ENCODE assay signal across 13 cellular contexts in genomic region chr1:171220551-171221175, GRCh38. TPM values are rescaled to one million over a fixed set of nuclear protein-coding genes. Genes with fewer than 3 reads are reported as not detected.
DNase-seq lines count a peak whose midpoint lies in the region; ATAC-seq, FAIRE-seq and TF ChIP-seq lines count a peak whose summit lies in the region.
"Had no signal": no experiment of that assay in that cellular context is flagged by ENCODE, and none has a peak within 500 bp of the region (broad histone marks: within the 10 kb centered on the region; RNA-seq: fewer than 3 reads in every experiment).

No MANE protein-coding gene starts in this region.

- no peaks in the 10 kb centered on the region for H3K79me2 ChIP-seq in astrocyte (ENCODE audit: insufficient read depth, low read length)

- peak overlapping the region; percentile 99 for H3K27ac Mint-ChIP-seq in astrocyte (ENCODE audit: unreplicated experiment)
- H3K27ac Mint-ChIP-seq: immature natural killer cell had no signal

- H3K27me3 ChIP-seq in astrocyte (ENCODE audit: insufficient read depth, low read length) (no peaks in the 10 kb centered on the region), psoas muscle (ENCODE audit: insufficient read depth in 3 of 3, low read length in 2 of 3) (no peaks in the 10 kb centered on the region)

- H3K9me3 ChIP-seq in astrocyte (ENCODE audit: insufficient read depth, low read depth, low read length) (no peaks in the 10 kb centered on the region), psoas muscle (no peaks in the 10 kb centered on the region)

- H3K27me3 Mint-ChIP-seq in astrocyte (ENCODE audit: low read depth, unreplicated experiment): no peaks in the 10 kb centered on the region
- H3K27me3 Mint-ChIP-seq in activated T-cell treated with anti-CD3 and anti-CD28 coated beads, Interleukin-2, amount 50 U/mL, for 4 hours (ENCODE audit: low read depth): no peaks in the 10 kb centered on the region

- peak overlapping the region; percentile 82 for H3K4me2 ChIP-seq in astrocyte (ENCODE audit: low read length)

- DNase-seq in EL (peak; percentile 35), astrocyte (ENCODE audit: low read depth) (peak; percentile 65), left cardiac atrium (no peak), psoas muscle (no peak), HPDE6-E6E7 (ENCODE audit: extremely low spot score) (no peak), NCI-H2196 (lab: John Stamatoyannopoulos, UW; ENCODE audit: unreplicated experiment) (no peak)
- no peak for DNase-seq in activated T-cell treated with anti-CD3 and anti-CD28 coated beads, Interleukin-2, amount 50 U/mL, for 4 hours
- DNase-seq: activated effector memory CD4-positive, alpha-beta T cell treated with Interleukin-2 at 50 U/mL for 16 hours; immature natural killer cell; NCI-H1105; SW 1271 had no signal

- no peaks in the 10 kb centered on the region for H3K9me3 Mint-ChIP-seq in astrocyte (ENCODE audit: unreplicated experiment)
- no peaks in the 10 kb centered on the region for H3K9me3 Mint-ChIP-seq in activated T-cell treated with anti-CD3 and anti-CD28 coated beads, Interleukin-2, amount 50 U/mL, for 4 hours
- H3K9me3 Mint-ChIP-seq: immature natural killer cell had no signal

- peak overlapping the region; percentile 79 for H3K9ac ChIP-seq in astrocyte (ENCODE audit: low read length)

- peaks cover 42% of the 10 kb centered on the region for H3K4me1 Mint-ChIP-seq in astrocyte (ENCODE audit: low read depth, unreplicated experiment)
- no peaks in the 10 kb centered on the region for H3K4me1 Mint-ChIP-seq in activated T-cell treated with anti-CD3 and anti-CD28 coated beads, Interleukin-2, amount 50 U/mL, for 4 hours (ENCODE audit: low read depth)
- H3K4me1 Mint-ChIP-seq: immature natural killer cell had no signal

- no peak for FAIRE-seq in astrocyte (lab: Jason Lieb, UNC)

- intact Hi-C loops in left cardiac atrium (cut with DNase I): loop anchor here (10.0 kb wide), 3 partner anchors 106 to 256 kb away; no protein-coding TSS in a partner anchor
- intact Hi-C loops in psoas muscle (cut with DNase I): loop anchor here in 1 of 2 donors (5.0 kb wide), 1 partner anchor 428 kb away; no protein-coding TSS in a partner anchor

- TF ChIP-seq CTCF in astrocyte (IDR thresholded peaks at IDR 0.05; ENCODE audit: insufficient read depth, low read depth, low read length) (no peak), psoas muscle (IDR thresholded peaks at IDR 0.05) (no peak)

- H3K4me3 ChIP-seq in astrocyte (ENCODE audit: insufficient read depth, low read depth, low read length): peak overlapping the region; percentile 47
- H3K4me3 ChIP-seq in psoas muscle: no peak overlapping the region

- H3K4me3 Mint-ChIP-seq in astrocyte (ENCODE audit: unreplicated experiment): peak overlapping the region; percentile 77
- H3K4me3 Mint-ChIP-seq in activated T-cell treated with anti-CD3 and anti-CD28 coated beads, Interleukin-2, amount 50 U/mL, for 4 hours: no peak overlapping the region
- H3K4me3 Mint-ChIP-seq: CD14-positive monocyte, immature natural killer cell had no signal

- 25 to 33% (median 30%) methylated on average over 13 of the region's 13 CpGs for WGBS in psoas muscle, 3 donors

- H3K4me1 ChIP-seq in astrocyte (ENCODE audit: insufficient read depth, low read length) (peaks cover 30% of the 10 kb centered on the region), psoas muscle (peaks cover 2% of the 10 kb centered on the region)

- H3K36me3 ChIP-seq in astrocyte (ENCODE audit: insufficient read depth, low read length) (no peaks in the 10 kb centered on the region), psoas muscle (ENCODE audit: insufficient read depth in 1 of 2, low read depth in 1 of 2) (no peaks in the 10 kb centered on the region)

- H3K36me3 Mint-ChIP-seq in astrocyte (ENCODE audit: low read depth, unreplicated experiment): no peaks in the 10 kb centered on the region
- no peaks in the 10 kb centered on the region for H3K36me3 Mint-ChIP-seq in activated T-cell treated with anti-CD3 and anti-CD28 coated beads, Interleukin-2, amount 50 U/mL, for 4 hours (ENCODE audit: insufficient read depth)
- H3K36me3 Mint-ChIP-seq: CD14-positive monocyte, immature natural killer cell had no signal

- peak; percentile 54 to 85 for ATAC-seq in left cardiac atrium
- no peak for ATAC-seq in psoas muscle
- no peak for ATAC-seq in activated T-cell treated with anti-CD3 and anti-CD28 coated beads, Interleukin-2, amount 50 U/mL, for 4 hours
- no peak for ATAC-seq in GM18868 (IDR thresholded peaks at IDR 0.05; ENCODE audit: unreplicated experiment)

- peak overlapping the region; percentile 16 for H2AFZ ChIP-seq in astrocyte (ENCODE audit: low read depth, low read length)

- no peaks in the 10 kb centered on the region for H4K20me1 ChIP-seq in astrocyte (ENCODE audit: insufficient read depth, low read length)

- H3K27ac ChIP-seq in astrocyte (ENCODE audit: low read depth, low read length): peak overlapping the region; percentile 93
- H3K27ac ChIP-seq in psoas muscle: peak overlapping the region; percentile 36

RNA-seq across cellular contexts. Expression of gene FMO1, which starts 27.6 kb away (rescaled TPM):
- total RNA-seq in astrocyte (not detected in 2 replicates), left cardiac atrium (under 1 TPM in 1 of 2 donors, not detected in 1; 0.62 TPM), psoas muscle (under 1 TPM in 2 of 4 donors, not detected in 2; 0.30 TPM)
- under 1 TPM in 2 of 3 donors, not detected in 1; 0.03 to 0.19 TPM for polyA plus RNA-seq in psoas muscle
- total RNA-seq in activated T-cell treated with anti-CD3 and anti-CD28 coated beads, Interleukin-2, amount 50 U/mL, for 4 hours: not detected
- polyA plus RNA-seq: CD14-positive monocyte, immature natural killer cell had no signal

RNA-seq across cellular contexts. Expression of gene FMO2, which starts 35.6 kb away (rescaled TPM):
- total RNA-seq in astrocyte: not detected in 2 replicates
- 10 to 100 TPM; 41.7 to 64.3 TPM for total RNA-seq in left cardiac atrium
- total RNA-seq in psoas muscle: 10 to 100 TPM; 16.3 to 54.1 (median 17.8) TPM
- polyA plus RNA-seq in psoas muscle: 10 to 100 TPM in 1 of 3 donors, 1 to 10 TPM in 2; 6.9 to 17.2 (median 9.4) TPM
- under 1 TPM in 2 of 3 donors, not detected in 1; 0.27 to 0.34 TPM for total RNA-seq in activated T-cell treated with anti-CD3 and anti-CD28 coated beads, Interleukin-2, amount 50 U/mL, for 4 hours
- polyA plus RNA-seq: CD14-positive monocyte, immature natural killer cell had no signal

Comparison
In these comparisons a context has a peak if more than half of its experiments do, and no peak if none do; other contexts are left out.
1. DNase-seq: peak in EL (single experiment) and astrocyte (single experiment); none in left cardiac atrium (single experiment), psoas muscle (0 of 2), activated T-cell treated with anti-CD3 and anti-CD28 coated beads, Interleukin-2, amount 50 U/mL, for 4 hours (single experiment), HPDE6-E6E7 (single experiment) and NCI-H2196 (single experiment).
2. ATAC-seq: peak in left cardiac atrium (2 of 2); none in psoas muscle (0 of 4), activated T-cell treated with anti-CD3 and anti-CD28 coated beads, Interleukin-2, amount 50 U/mL, for 4 hours (0 of 2) and GM18868 (single experiment).
3. RNA of gene FMO2, which starts 35.6 kb away (total RNA-seq): 41.7 to 64.3 TPM in left cardiac atrium and 16.3 to 54.1 TPM in psoas muscle; 0.27 to 0.34 TPM in activated T-cell treated with anti-CD3 and anti-CD28 coated beads, Interleukin-2, amount 50 U/mL, for 4 hours and not detected in astrocyte; every median in the first group is over 10 times any median in the second.